Comparison of ENCODE assay signal across 15 cellular contexts in genomic region chr2:203035879-203036470, GRCh38.
"Had no signal": no experiment of that assay in that cellular context is flagged by ENCODE, and none has a peak within 500 bp of the region (broad histone marks: within the 10 kb centered on the region; RNA-seq: fewer than 3 reads in every experiment).

No MANE protein-coding gene starts in this region.

- FAIRE-seq: bronchial epithelial cell had no signal

- H3K36me3 ChIP-seq: gastroesophageal sphincter, sigmoid colon, uterus had no signal

- H3K27ac ChIP-seq: sigmoid colon, uterus had no signal

- H3K9me3 ChIP-seq: sigmoid colon, uterus had no signal

- DNase-seq: activated CD4-positive, alpha-beta T cell treated with anti-CD3 and anti-CD28 coated beads for 1 hour; activated CD4-positive, alpha-beta T cell treated with anti-CD3 and anti-CD28 coated beads, Interleukin-2, amount 50 U/mL, for 48 hours; activated CD8-positive, alpha-beta memory T cell treated with anti-CD3 and anti-CD28 coated beads, Interleukin-2, amount 10 ng/mL, durations not matched to agents 7 days and 5 days; activated effector memory CD4-positive, alpha-beta T cell treated with anti-CD3 and anti-CD28 coated beads, Interleukin-2, amount 50 U/mL, for 16 hours; activated T-cell treated with anti-CD3 and anti-CD28 coated beads, Interleukin-2, amount 50 U/mL, for 24 hours; hypothalamus; left cardiac atrium; occipital lobe; sigmoid colon; stimulated activated CD4-positive, alpha-beta T cell treated with anti-CD3 and anti-CD28 coated beads, Interleukin-4, amount 100 ng/mL, for 24 hours; stimulated activated naive CD8-positive, alpha-beta T cell treated with anti-CD3 and anti-CD28 coated beads, Interleukin-15, amount 100 ng/mL, for 72 hours; uterus had no signal

- ATAC-seq: activated CD8-positive, alpha-beta memory T cell treated with anti-CD3 and anti-CD28 coated beads, Interleukin-2, amount 10 ng/mL, durations not matched to agents 7 days and 5 days; gastroesophageal sphincter; left cardiac atrium; natural killer cell treated with Interleukin-12 subunit alpha and Interleukin-12 subunit beta and Interleukin-15 and Interleukin-18, amount 100 ng/mL, for 72 hours; stimulated activated naive CD8-positive, alpha-beta T cell treated with anti-CD3 and anti-CD28 coated beads, Interleukin-15, amount 100 ng/mL, for 72 hours had no signal

- H3K4me3 ChIP-seq: gastroesophageal sphincter, sigmoid colon, uterus had no signal

- H3K27me3 ChIP-seq: gastroesophageal sphincter, sigmoid colon, uterus had no signal
